In genomic region chr16:79131676-79132075, GRCh38 we compare ENCODE assay signal across 29 cellular contexts.
"Had no signal": no experiment of that assay in that cellular context is flagged by ENCODE, and none has a peak within 500 bp of the region (broad histone marks: within the 10 kb centered on the region; RNA-seq: fewer than 3 reads in every experiment).

No MANE protein-coding gene starts in this region.

- H3K27ac ChIP-seq: suprapubic skin, thoracic aorta, thyroid gland, transverse colon, upper lobe of left lung, upper lobe of right lung, vagina had no signal

- H3K36me3 ChIP-seq: stomach, suprapubic skin, thoracic aorta, thyroid gland, tibial artery, tibial nerve, transverse colon, upper lobe of left lung, upper lobe of right lung, uterus, vagina had no signal

- H3K27ac Mint-ChIP-seq: stimulated activated effector memory CD8-positive, alpha-beta T cell treated with anti-CD3 and anti-CD28 coated beads, Interleukin-12 subunit alpha, Interleukin-12 subunit beta, amount 100 ng/mL, for 72 hours; stimulated activated memory B cell treated with anti-CD40 and anti-IgM and Interleukin-4, amounts not matched to agents 10 μg/mL and 1 μg/mL and 100 μg/mL, for 72 hours; stimulated activated naive B cell treated with anti-CD40 and anti-IgM and Interleukin-4, amounts not matched to agents 10 μg/mL and 1 μg/mL and 100 μg/mL, for 72 hours; stimulated activated naive CD8-positive, alpha-beta T cell treated with anti-CD3 and anti-CD28 coated beads, Interleukin-15, amount 100 ng/mL, for 72 hours; stimulated activated naive CD8-positive, alpha-beta T cell treated with anti-CD3 and anti-CD28 coated beads, Interleukin-15, Interleukin-2, amounts not matched to agents 100 ng/mL and 50 ng/mL, for 24 hours; type B pancreatic cell had no signal

- H3K9me3 ChIP-seq: stomach, suprapubic skin, testis, thoracic aorta, thyroid gland, tibial artery, tibial nerve, transverse colon, upper lobe of left lung, upper lobe of right lung, uterus, vagina had no signal

- H3K4me3 ChIP-seq: stomach, suprapubic skin, testis, thyroid gland, tibial artery, tibial nerve, transverse colon, upper lobe of left lung, upper lobe of right lung, uterus, vagina had no signal

- DNase-seq: stimulated activated CD4-positive, alpha-beta T cell treated with anti-CD3 and anti-CD28 coated beads, Interleukin-2, amount 100 ng/mL, for 48 hours; stimulated activated CD4-positive, alpha-beta T cell treated with anti-CD3 and anti-CD28 coated beads, Interleukin-4, amount 100 ng/mL, for 1 hour; stimulated activated CD4-positive, alpha-beta T cell treated with anti-CD3 and anti-CD28 coated beads, Interleukin-4, amount 100 ng/mL, for 24 hours; stimulated activated CD4-positive, alpha-beta T cell treated with anti-CD3 and anti-CD28 coated beads, Interleukin-4, amount 100 ng/mL, for 4 hours; stimulated activated CD8-positive, alpha-beta memory T cell treated with anti-CD3 and anti-CD28 coated beads, Interleukin-4, amount 100 ng/mL, for 48 hours; stimulated activated naive B cell treated with anti-CD40 and anti-IgM and Interleukin-4, amounts not matched to agents 10 μg/mL and 1 μg/mL and 100 μg/mL, for 72 hours; stimulated activated naive CD4-positive, alpha-beta T cell; stimulated activated naive CD4-positive, alpha-beta T cell treated with Interleukin-2 at 50 U/mL for 16 hours; stimulated activated naive CD8-positive, alpha-beta T cell treated with anti-CD3 and anti-CD28 coated beads, Interleukin-15, amount 100 ng/mL, for 72 hours; stimulated activated naive CD8-positive, alpha-beta T cell treated with anti-CD3 and anti-CD28 coated beads, Interleukin-15, Interleukin-2, amounts not matched to agents 100 U/mL and 50 U/mL, for 24 hours; stomach; substantia nigra; testis; thyroid gland; tibial artery; transverse colon; trophoblast cell; upper lobe of left lung; upper lobe of right lung; uterus had no signal

- H3K27me3 Mint-ChIP-seq: stimulated activated memory B cell treated with anti-CD40 and anti-IgM and Interleukin-4, amounts not matched to agents 10 μg/mL and 1 μg/mL and 100 μg/mL, for 72 hours; stimulated activated naive B cell treated with anti-CD40 and anti-IgM and Interleukin-4, amounts not matched to agents 10 μg/mL and 1 μg/mL and 100 μg/mL, for 72 hours; stimulated activated naive CD8-positive, alpha-beta T cell treated with anti-CD3 and anti-CD28 coated beads, Interleukin-15, amount 100 ng/mL, for 72 hours; type B pancreatic cell had no signal

- ATAC-seq: stimulated activated effector memory CD8-positive, alpha-beta T cell treated with anti-CD3 and anti-CD28 coated beads, Interleukin-12 subunit alpha, Interleukin-12 subunit beta, amount 100 ng/mL, for 72 hours; stimulated activated memory B cell treated with anti-CD40 and anti-IgM and Interleukin-4, amounts not matched to agents 10 μg/mL and 1 μg/mL and 100 μg/mL, for 72 hours; stimulated activated naive B cell treated with anti-CD40 and anti-IgM and Interleukin-4, amounts not matched to agents 10 μg/mL and 1 μg/mL and 100 μg/mL, for 72 hours; stimulated activated naive CD8-positive, alpha-beta T cell treated with anti-CD3 and anti-CD28 coated beads, Interleukin-15, amount 100 ng/mL, for 72 hours; stimulated activated naive CD8-positive, alpha-beta T cell treated with anti-CD3 and anti-CD28 coated beads, Interleukin-15, Interleukin-2, amounts not matched to agents 100 U/mL and 50 U/mL, for 24 hours; upper lobe of right lung had no signal

- H3K4me1 ChIP-seq: testis, upper lobe of left lung, upper lobe of right lung, uterus, vagina had no signal

- H3K36me3 Mint-ChIP-seq: stimulated activated effector memory CD8-positive, alpha-beta T cell treated with anti-CD3 and anti-CD28 coated beads, Interleukin-12 subunit alpha, Interleukin-12 subunit beta, amount 100 ng/mL, for 72 hours; stimulated activated memory B cell treated with anti-CD40 and anti-IgM and Interleukin-4, amounts not matched to agents 10 μg/mL and 1 μg/mL and 100 μg/mL, for 72 hours; type B pancreatic cell had no signal

- H3K9me3 Mint-ChIP-seq: stimulated activated effector memory CD8-positive, alpha-beta T cell treated with anti-CD3 and anti-CD28 coated beads, Interleukin-12 subunit alpha, Interleukin-12 subunit beta, amount 100 ng/mL, for 72 hours; stimulated activated naive CD8-positive, alpha-beta T cell treated with anti-CD3 and anti-CD28 coated beads, Interleukin-15, Interleukin-2, amounts not matched to agents 100 ng/mL and 50 ng/mL, for 24 hours had no signal

- FAIRE-seq: urothelium cell line had no signal

- H3K27me3 ChIP-seq: stomach, suprapubic skin, testis, thyroid gland, tibial artery, tibial nerve, transverse colon, upper lobe of left lung, upper lobe of right lung, uterus, vagina had no signal

- H3K4me1 Mint-ChIP-seq: stimulated activated effector memory CD8-positive, alpha-beta T cell treated with anti-CD3 and anti-CD28 coated beads, Interleukin-12 subunit alpha, Interleukin-12 subunit beta, amount 100 ng/mL, for 72 hours; stimulated activated memory B cell treated with anti-CD40 and anti-IgM and Interleukin-4, amounts not matched to agents 10 μg/mL and 1 μg/mL and 100 μg/mL, for 72 hours; stimulated activated naive B cell treated with anti-CD40 and anti-IgM and Interleukin-4, amounts not matched to agents 10 μg/mL and 1 μg/mL and 100 μg/mL, for 72 hours; stimulated activated naive CD8-positive, alpha-beta T cell treated with anti-CD3 and anti-CD28 coated beads, Interleukin-15, amount 100 ng/mL, for 72 hours had no signal

- H3K4me3 Mint-ChIP-seq: stimulated activated effector memory CD8-positive, alpha-beta T cell treated with anti-CD3 and anti-CD28 coated beads, Interleukin-12 subunit alpha, Interleukin-12 subunit beta, amount 100 ng/mL, for 72 hours; stimulated activated memory B cell treated with anti-CD40 and anti-IgM and Interleukin-4, amounts not matched to agents 10 μg/mL and 1 μg/mL and 100 μg/mL, for 72 hours; stimulated activated naive B cell treated with anti-CD40 and anti-IgM and Interleukin-4, amounts not matched to agents 10 μg/mL and 1 μg/mL and 100 μg/mL, for 72 hours; stimulated activated naive CD8-positive, alpha-beta T cell treated with anti-CD3 and anti-CD28 coated beads, Interleukin-15, amount 100 ng/mL, for 72 hours; stimulated activated naive CD8-positive, alpha-beta T cell treated with anti-CD3 and anti-CD28 coated beads, Interleukin-15, Interleukin-2, amounts not matched to agents 100 ng/mL and 50 ng/mL, for 24 hours; type B pancreatic cell had no signal
